ENCODE assay signal across 10 cellular contexts in genomic region chr6:35214869-35215664, GRCh38. TPM values are rescaled to one million over a fixed set of nuclear protein-coding genes. Genes with fewer than 3 reads are reported as not detected.
DNase-seq lines count a peak whose midpoint lies in the region; ATAC-seq and TF ChIP-seq lines count a peak whose summit lies in the region.
"Had no signal": no experiment of that assay in that cellular context is flagged by ENCODE, and none has a peak within 500 bp of the region (broad histone marks: within the 10 kb centered on the region; RNA-seq: fewer than 3 reads in every experiment).

No MANE protein-coding gene starts in this region.

- peak; percentile 52 for DNase-seq in EH (ENCODE audit: low read depth)
- DNase-seq in hepatic stellate cell (ENCODE audit: low spot score) = peak; percentile 78
- no peak for DNase-seq in prostate gland (ENCODE audit: low spot score)
- no peak for DNase-seq in COLO829 (ENCODE audit: low spot score)
- DNase-seq in GOT3 (lab: John Stamatoyannopoulos, UW) = no peak
- DNase-seq: activated CD8-positive, alpha-beta memory T cell treated with anti-CD3 and anti-CD28 coated beads, Interleukin-2, amount 50 U/mL, for 4 hours; SW 1271 had no signal

- intact Hi-C loops in prostate gland (cut with DNase I) = no loop called here

- ATAC-seq in HG02870 (IDR thresholded peaks at IDR 0.05; ENCODE audit: unreplicated experiment) = no peak
- no peak for ATAC-seq in GM21515 (IDR thresholded peaks at IDR 0.05; ENCODE audit: unreplicated experiment)

- TF ChIP-seq CTCF in WI38 (IDR thresholded peaks at IDR 0.05; ENCODE audit: low read depth, low read length) (no peak), prostate gland (IDR thresholded peaks at IDR 0.05) (no peak)

- 56% methylated on average over 18 of the region's 18 CpGs for WGBS in prostate gland

- no peaks in the 10 kb centered on the region for H3K4me1 ChIP-seq in prostate gland (replicated peaks)

- no peak overlapping the region for H3K27ac ChIP-seq in prostate gland

- H3K36me3 ChIP-seq in prostate gland = no peaks in the 10 kb centered on the region

- H3K4me3 ChIP-seq in WI38 (ENCODE audit: low read depth, low read length) (peak overlapping the region; percentile 59), prostate gland (peak overlapping the region; percentile 39 to 50)

- no peak for TF ChIP-seq POLR2A in prostate gland (IDR thresholded peaks at IDR 0.05)

- no peaks in the 10 kb centered on the region for H3K9me3 ChIP-seq in prostate gland

- H3K27me3 ChIP-seq in prostate gland (replicated peaks; ENCODE audit: insufficient read depth) = no peaks in the 10 kb centered on the region

RNA-seq across cellular contexts. Expression of gene SCUBE3, which starts 1.3 kb away (rescaled TPM):
- total RNA-seq in prostate gland = 1 to 10 TPM; 2.0 to 3.4 TPM

RNA-seq across cellular contexts. Expression of gene ZNF76, which starts 44.5 kb away (rescaled TPM):
- 10 to 100 TPM; 39.5 to 75.5 TPM for total RNA-seq in prostate gland

Comparison
In these comparisons a context has a peak if more than half of its experiments do, and no peak if none do; other contexts are left out.
1. DNase-seq: peak in EH (single experiment) and hepatic stellate cell (single experiment); none in prostate gland (single experiment), COLO829 (single experiment) and GOT3 (single experiment).